11 cellular contexts compared by ENCODE assay signal in the genomic region with DNA sequence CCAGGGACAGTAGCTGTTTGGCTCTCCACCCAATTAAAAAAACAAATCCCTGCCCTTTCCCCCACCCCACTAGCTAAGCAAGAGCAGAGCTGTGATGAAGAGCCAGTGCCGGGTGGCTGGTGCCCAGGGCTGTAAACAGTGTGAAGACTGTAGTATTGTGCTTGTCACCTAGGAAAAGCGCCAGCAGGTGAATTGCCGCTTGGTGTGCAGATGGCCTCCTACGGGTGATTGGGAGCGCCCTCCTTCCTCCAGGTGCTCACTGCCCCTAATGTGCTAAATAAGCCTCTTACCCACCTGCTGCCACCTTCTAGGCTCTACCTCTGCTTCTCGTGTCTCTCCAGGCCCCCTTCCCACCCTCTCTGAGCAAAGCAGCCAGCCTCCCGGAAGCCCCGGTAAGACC. TPM values are rescaled to one million over a fixed set of nuclear protein-coding genes. Genes with fewer than 3 reads are reported as not detected.
DNase-seq lines count a peak whose midpoint lies in the region; ATAC-seq and TF ChIP-seq lines count a peak whose summit lies in the region.
"Had no signal": no experiment of that assay in that cellular context is flagged by ENCODE, and none has a peak within 500 bp of the region (broad histone marks: within the 10 kb centered on the region; RNA-seq: fewer than 3 reads in every experiment).

No MANE protein-coding gene starts in this region.

- H3K27me3 Mint-ChIP-seq in activated naive CD8-positive, alpha-beta T cell treated with anti-CD3 and anti-CD28 coated beads for 36 hours = no peaks in the 10 kb centered on the region
- no peaks in the 10 kb centered on the region for H3K27me3 Mint-ChIP-seq in mesothelial cell of epicardium (ENCODE audit: low read depth)

- no peaks in the 10 kb centered on the region for H3K9me3 Mint-ChIP-seq in activated naive CD8-positive, alpha-beta T cell treated with anti-CD3 and anti-CD28 coated beads for 36 hours
- H3K9me3 Mint-ChIP-seq in mesothelial cell of epicardium = no peaks in the 10 kb centered on the region

- H3K27ac ChIP-seq in cardiac muscle cell (peak overlapping the region; percentile 6), SJCRH30 (no peak overlapping the region)

- H3K4me1 ChIP-seq in cardiac muscle cell (ENCODE audit: low read depth) = peaks cover 4% of the 10 kb centered on the region
- no peaks in the 10 kb centered on the region; the same call in 1 of the 2 replicates for H3K4me1 ChIP-seq in SJCRH30

- H3K27me3 ChIP-seq in cardiac muscle cell (no peaks in the 10 kb centered on the region), SJCRH30 (no peaks in the 10 kb centered on the region)

- intact Hi-C loops in Right ventricle myocardium inferior (cut with DNase I) = no loop called here

- peaks cover 14% of the 10 kb centered on the region for H3K36me3 Mint-ChIP-seq in activated naive CD8-positive, alpha-beta T cell treated with anti-CD3 and anti-CD28 coated beads for 36 hours
- H3K36me3 Mint-ChIP-seq in mesothelial cell of epicardium = peaks cover 12% of the 10 kb centered on the region

- no peak for DNase-seq in cardiac muscle cell (ENCODE audit: low read depth in 1 of 2, low spot score in 1 of 2)
- no peak for DNase-seq in Right ventricle myocardium inferior (ENCODE audit: missing footprints)
- no peak for DNase-seq in activated naive CD8-positive, alpha-beta T cell treated with anti-CD3 and anti-CD28 coated beads for 36 hours
- DNase-seq in mesothelial cell of epicardium (ENCODE audit: low spot score in 2 of 2, unreplicated experiment in 2 of 2) = no peak
- DNase-seq in SJCRH30 = no peak
- no peak for DNase-seq in NCI-H1694 (lab: John Stamatoyannopoulos, UW)

- no peak for TF ChIP-seq CTCF in cardiac muscle cell (IDR thresholded peaks at IDR 0.05; ENCODE audit: low read depth, low read length)
- no peak for TF ChIP-seq CTCF in mesothelial cell of epicardium (IDR thresholded peaks at IDR 0.05; ENCODE audit: unreplicated experiment)

- H3K36me3 ChIP-seq in cardiac muscle cell (peaks cover 29% of the 10 kb centered on the region), SJCRH30 (peaks cover 53% of the 10 kb centered on the region)

- peak overlapping the region; percentile 75 for H3K27ac Mint-ChIP-seq in activated naive CD8-positive, alpha-beta T cell treated with anti-CD3 and anti-CD28 coated beads for 36 hours
- H3K27ac Mint-ChIP-seq in mesothelial cell of epicardium = peak overlapping the region; percentile 18

- no peak overlapping the region for H3K4me3 Mint-ChIP-seq in activated naive CD8-positive, alpha-beta T cell treated with anti-CD3 and anti-CD28 coated beads for 36 hours
- H3K4me3 Mint-ChIP-seq in mesothelial cell of epicardium = no peak overlapping the region

- no peak for ATAC-seq in Right ventricle myocardium inferior
- ATAC-seq in GM19395 (IDR thresholded peaks at IDR 0.05; ENCODE audit: unreplicated experiment) = no peak
- no peak for ATAC-seq in GM18858 (IDR thresholded peaks at IDR 0.05; ENCODE audit: unreplicated experiment)

- H3K9me3 ChIP-seq in cardiac muscle cell (ENCODE audit: low read depth) (no peaks in the 10 kb centered on the region), SJCRH30 (replicated peaks) (no peaks in the 10 kb centered on the region)

- H3K4me1 Mint-ChIP-seq in activated naive CD8-positive, alpha-beta T cell treated with anti-CD3 and anti-CD28 coated beads for 36 hours = peaks cover 10% of the 10 kb centered on the region
- H3K4me1 Mint-ChIP-seq in mesothelial cell of epicardium = no peaks in the 10 kb centered on the region

- H3K4me3 ChIP-seq in cardiac muscle cell (no peak overlapping the region), SJCRH30 (no peak overlapping the region)

RNA-seq across cellular contexts. Expression of gene RAPSN, which starts 18.4 kb away (rescaled TPM):
- total RNA-seq in cardiac muscle cell (not detected in 2 replicates), Right ventricle myocardium inferior (7.0 TPM), mesothelial cell of epicardium (0.27 to 0.31 TPM (median 0.31 TPM) in 3 replicates)
- not detected in 2 replicates for polyA plus RNA-seq in cardiac muscle cell
- total RNA-seq in activated naive CD8-positive, alpha-beta T cell treated with anti-CD3 and anti-CD28 coated beads for 36 hours = under 1 TPM in 1 of 2 experiments, not detected in 1; 0.19 TPM
- total RNA-seq in SJCRH30 (2014; rRNA removed; shearing (Covaris generic)) = 91.3 and 93.5 TPM in 2 replicates
- total RNA-seq: H4, OCI-LY7, subcutaneous adipose tissue had no signal

RNA-seq across cellular contexts. Expression of gene PSMC3, which starts 41.1 kb away (rescaled TPM):
- total RNA-seq in cardiac muscle cell (107 and 161 TPM in 2 replicates), Right ventricle myocardium inferior (160 TPM), mesothelial cell of epicardium (88.9 to 97.2 TPM (median 91.7 TPM) in 3 replicates)
- 161 and 236 TPM in 2 replicates for polyA plus RNA-seq in cardiac muscle cell
- total RNA-seq in activated naive CD8-positive, alpha-beta T cell treated with anti-CD3 and anti-CD28 coated beads for 36 hours = 100 to 1,000 TPM; 168 to 176 TPM
- 236 and 258 TPM in 2 replicates for total RNA-seq in SJCRH30 (2014; rRNA removed; shearing (Covaris generic))

RNA-seq across cellular contexts. Expression of gene SLC39A13, which starts 59.0 kb away (rescaled TPM):
- total RNA-seq in cardiac muscle cell (71.7 and 79.4 TPM in 2 replicates), Right ventricle myocardium inferior (35.0 TPM), mesothelial cell of epicardium (62.6 to 69.8 TPM (median 69.5 TPM) in 3 replicates)
- 80.8 and 86.6 TPM in 2 replicates for polyA plus RNA-seq in cardiac muscle cell
- total RNA-seq in activated naive CD8-positive, alpha-beta T cell treated with anti-CD3 and anti-CD28 coated beads for 36 hours = 10 to 100 TPM; 10.9 to 11.4 TPM
- total RNA-seq in SJCRH30 (2014; rRNA removed; shearing (Covaris generic)) = 17.3 and 24.4 TPM in 2 replicates

Comparison
In these comparisons a context has a peak if more than half of its experiments do, and no peak if none do; other contexts are left out.
1. RNA of gene RAPSN, which starts 18.4 kb away (total RNA-seq): 91.3 to 93.5 TPM in SJCRH30; 7.0 TPM in Right ventricle myocardium inferior (single experiment), 0.27 to 0.31 TPM in mesothelial cell of epicardium, 0.19 TPM in activated naive CD8-positive, alpha-beta T cell treated with anti-CD3 and anti-CD28 coated beads for 36 hours and not detected in cardiac muscle cell; every median in the first group is over 10 times any median in the second.